16 cellular contexts compared by ENCODE assay signal in genomic region chr16:54007504-54007903, GRCh38.
DNase-seq lines count a peak whose midpoint lies in the region; ATAC-seq and TF ChIP-seq lines count a peak whose summit lies in the region.
"Had no signal": no experiment of that assay in that cellular context is flagged by ENCODE, and none has a peak within 500 bp of the region (broad histone marks: within the 10 kb centered on the region; RNA-seq: fewer than 3 reads in every experiment).

No MANE protein-coding gene starts in this region.

- 89 to 100% methylated on average over 1 to 2 of the region's 2 CpGs for WGBS in gastroesophageal sphincter (ENCODE audit: low coverage in 1 of 2), 2 donors

- H3K4me1 ChIP-seq in left ventricle myocardium inferior, result no peaks in the 10 kb centered on the region
- no peaks in the 10 kb centered on the region for H3K4me1 ChIP-seq in right atrium auricular region
- no peaks in the 10 kb centered on the region for H3K4me1 ChIP-seq in gastroesophageal sphincter
- H3K4me1 ChIP-seq: BLaER1, Caco-2 had no signal

- no peak for DNase-seq in Right ventricle myocardium inferior (ENCODE audit: missing footprints)
- DNase-seq in left cardiac atrium, result no peak
- DNase-seq in left ventricle myocardium inferior, result peak; percentile 15
- no peak for DNase-seq in right atrium auricular region (ENCODE audit: low spot score)
- DNase-seq in left lobe of liver (ENCODE audit: low spot score), result peak; percentile 77
- DNase-seq: Caco-2; CD4-positive, CD25-positive, alpha-beta regulatory T cell; CD8-positive, alpha-beta T cell; DMS153; DND-41; GOT3; HCEC 1CT had no signal

- TF ChIP-seq POLR2A in gastroesophageal sphincter (IDR thresholded peaks at IDR 0.05), result no peak

- no peak overlapping the region for H3K4me3 ChIP-seq in left ventricle myocardium inferior
- no peak overlapping the region for H3K4me3 ChIP-seq in right atrium auricular region
- no peak overlapping the region for H3K4me3 ChIP-seq in gastroesophageal sphincter
- H3K4me3 ChIP-seq: BLaER1 had no signal

- TF ChIP-seq CTCF in left ventricle myocardium inferior (IDR thresholded peaks at IDR 0.05; ENCODE audit: borderline replicate concordance), result no peak
- TF ChIP-seq CTCF in right atrium auricular region (IDR thresholded peaks at IDR 0.05), result no peak
- TF ChIP-seq CTCF in gastroesophageal sphincter (IDR thresholded peaks at IDR 0.05), result no peak

- H3K27ac ChIP-seq in left ventricle myocardium inferior (replicated peaks) (no peak overlapping the region), right atrium auricular region (no peak overlapping the region), gastroesophageal sphincter (no peak overlapping the region)
- H3K27ac ChIP-seq: 22Rv1, BLaER1, C4-2B had no signal

- peaks cover 10% of the 10 kb centered on the region for H3K36me3 ChIP-seq in left ventricle myocardium inferior
- H3K36me3 ChIP-seq in right atrium auricular region, result no peaks in the 10 kb centered on the region
- peaks cover 0 to 20% of the 10 kb centered on the region in 2 donors for H3K36me3 ChIP-seq in gastroesophageal sphincter

- H3K9me3 ChIP-seq in left ventricle myocardium inferior (replicated peaks) (peaks cover 10% of the 10 kb centered on the region), right atrium auricular region (peaks cover 0 to 6% of the 10 kb centered on the region in 2 donors), gastroesophageal sphincter (peaks cover 0 to 6% (median 0%) of the 10 kb centered on the region in 3 donors)
- H3K9me3 ChIP-seq: Caco-2 had no signal

- TF ChIP-seq EP300 in gastroesophageal sphincter (IDR thresholded peaks at IDR 0.05), result no peak

- no peaks in the 10 kb centered on the region for H3K27me3 ChIP-seq in left ventricle myocardium inferior (ENCODE audit: low read depth)
- no peaks in the 10 kb centered on the region for H3K27me3 ChIP-seq in right atrium auricular region
- H3K27me3 ChIP-seq in gastroesophageal sphincter, result no peaks in the 10 kb centered on the region
- H3K27me3 ChIP-seq: BLaER1 had no signal

- ATAC-seq in Right ventricle myocardium inferior, result peak; percentile 42
- ATAC-seq in left cardiac atrium, result no peak
- peak; percentile 93 for ATAC-seq in left lobe of liver
- ATAC-seq in gastroesophageal sphincter, result no peak
- ATAC-seq: CD8-positive, alpha-beta T cell had no signal

- intact Hi-C loops in Right ventricle myocardium inferior (cut with DNase I), result no loop called here
- intact Hi-C loops in left cardiac atrium (cut with DNase I), result no loop called here
- intact Hi-C loops in left ventricle myocardium inferior (cut with micrococcal nuclease), result no loop called here

Comparison
In these comparisons a context has a peak if more than half of its experiments do, and no peak if none do; other contexts are left out.
1. ATAC-seq: peak in Right ventricle myocardium inferior (single experiment) and left lobe of liver (single experiment); none in left cardiac atrium (0 of 2) and gastroesophageal sphincter (single experiment).
2. DNase-seq: peak in left ventricle myocardium inferior (single experiment) and left lobe of liver (single experiment); none in Right ventricle myocardium inferior (single experiment), left cardiac atrium (single experiment) and right atrium auricular region (single experiment).